In genomic region chr3:196207833-196208607, GRCh38 we compare ENCODE assay signal across 8 cellular contexts. TPM values are rescaled to one million over a fixed set of nuclear protein-coding genes. Genes with fewer than 3 reads are reported as not detected.
A peak's percentile ranks its signal among the peaks of the same experiment; 100 is the strongest.
DNase-seq lines count a peak whose midpoint lies in the region; ATAC-seq and TF ChIP-seq lines count a peak whose summit lies in the region.

No MANE protein-coding gene starts in this region.

- H3K27me3 ChIP-seq in PC-9 (ENCODE audit: insufficient read depth, low read depth) (no peaks in the 10 kb centered on the region), right cardiac atrium (ENCODE audit: control insufficient read depth, insufficient read depth) (no peaks in the 10 kb centered on the region)

- ATAC-seq in right cardiac atrium (peak; percentile 59 to 74), HG02610 (IDR thresholded peaks at IDR 0.05; ENCODE audit: unreplicated experiment) (no peak), GM21526 (IDR thresholded peaks at IDR 0.05; ENCODE audit: low FRiP score, unreplicated experiment) (no peak)

- peak overlapping the region; percentile 99 for H3K4me2 ChIP-seq in PC-9

- BruUV-seq in PC-9 (replicated peaks; lab: Mats Ljungman, UMichigan) = no TSS peak

- CTCF ChIA-PET in PC-9 (lab: Charles Lee) = no interaction called here

- peaks cover 30% of the 10 kb centered on the region for H3F3A ChIP-seq in PC-9 (ENCODE audit: insufficient read depth, low read depth)

- H3K27ac ChIP-seq in PC-9 (no peak overlapping the region), right cardiac atrium (ENCODE audit: low read length) (no peak overlapping the region)

- H3K4me1 ChIP-seq in PC-9 (replicated peaks; ENCODE audit: insufficient read depth) = no peaks in the 10 kb centered on the region
- no peaks in the 10 kb centered on the region for H3K4me1 ChIP-seq in right cardiac atrium (ENCODE audit: control insufficient read depth, insufficient read depth, low read length)

- no peak for DNase-seq in GM12864 (ENCODE audit: low read depth)
- DNase-seq in PC-9 = peak; percentile 57 to 62
- peak; percentile 54 for DNase-seq in activated naive CD4-positive, alpha-beta T cell treated with Interleukin-2 at 50 U/mL for 16 hours
- DNase-seq in right cardiac atrium = peak; percentile 55 to 84 (median 70)
- DNase-seq in stimulated activated CD4-positive, alpha-beta T cell treated with anti-CD3 and anti-CD28 coated beads, Interleukin-1b, Interleukin-23, amount 100 ng/mL, for 4 hours (ENCODE audit: low read depth in 2 of 2) = peak; percentile 47 to 49
- no peak for DNase-seq in SHP77 (lab: John Stamatoyannopoulos, UW)

- H3K79me2 ChIP-seq in PC-9 (ENCODE audit: low read depth) = no peaks in the 10 kb centered on the region

- POLR2A ChIA-PET in PC-9 (lab: Charles Lee; ENCODE audit: unreplicated experiment) = no interaction called here

- H3K9me3 ChIP-seq in PC-9 (ENCODE audit: insufficient read depth, low read depth) = no peaks in the 10 kb centered on the region
- no peaks in the 10 kb centered on the region for H3K9me3 ChIP-seq in right cardiac atrium (ENCODE audit: control insufficient read depth, low read length)

- H2AFZ ChIP-seq in PC-9 = peak overlapping the region; percentile 99

- no peaks in the 10 kb centered on the region for H3K36me3 ChIP-seq in PC-9 (ENCODE audit: low read depth)

- intact Hi-C loops in PC-9 (cut with micrococcal nuclease; ENCODE audit: unreplicated experiment) = no loop called here
- intact Hi-C loops in right cardiac atrium (cut with DNase I) = no loop called here

- no peaks in the 10 kb centered on the region for H4K20me1 ChIP-seq in PC-9 (ENCODE audit: insufficient read depth)

- TF ChIP-seq CTCF in GM12864 (IDR thresholded peaks at IDR 0.05; ENCODE audit: low read depth, low read length, missing control alignments) (no peak), PC-9 (conservative IDR thresholded peaks at IDR 0.05) (no peak)

- WGBS in right cardiac atrium = 31% methylated on average over 49 of the region's 49 CpGs

- no peaks in the 10 kb centered on the region for H3K9me2 ChIP-seq in PC-9 (ENCODE audit: insufficient read depth)

- peak overlapping the region; percentile 42 for H3K4me3 ChIP-seq in GM12864 (ENCODE audit: low read depth, low read length)
- peak overlapping the region; percentile 88 for H3K4me3 ChIP-seq in PC-9
- no peak overlapping the region for H3K4me3 ChIP-seq in right cardiac atrium (ENCODE audit: low read length)

RNA-seq across cellular contexts. Expression of gene ZDHHC19, which starts 3.2 kb away (rescaled TPM):
- total RNA-seq in PC-9 (2021) (not detected in 2 replicates), right cardiac atrium (not detected)
- polyA plus RNA-seq in right cardiac atrium = 1.9 TPM

RNA-seq across cellular contexts. Expression of gene SLC51A, which starts 8.3 kb away (rescaled TPM):
- 10.3 and 13.9 TPM in 2 replicates for total RNA-seq in PC-9 (2021)
- total RNA-seq in right cardiac atrium = under 1 TPM in 2 of 4 donors, not detected in 2; 0.23 to 0.68 TPM
- 0.81 TPM for polyA plus RNA-seq in right cardiac atrium

Comparison
In these comparisons a context has a peak if more than half of its experiments do, and no peak if none do; other contexts are left out.
1. DNase-seq: peak in PC-9 (2 of 2), activated naive CD4-positive, alpha-beta T cell treated with Interleukin-2 at 50 U/mL for 16 hours (single experiment), right cardiac atrium (3 of 3) and stimulated activated CD4-positive, alpha-beta T cell treated with anti-CD3 and anti-CD28 coated beads, Interleukin-1b, Interleukin-23, amount 100 ng/mL, for 4 hours (2 of 2); none in GM12864 (single experiment) and SHP77 (0 of 2).
2. ATAC-seq: peak in right cardiac atrium (2 of 2); none in HG02610 (single experiment) and GM21526 (single experiment).